ENCODE assay signal across 1 cellular context in the genomic region with DNA sequence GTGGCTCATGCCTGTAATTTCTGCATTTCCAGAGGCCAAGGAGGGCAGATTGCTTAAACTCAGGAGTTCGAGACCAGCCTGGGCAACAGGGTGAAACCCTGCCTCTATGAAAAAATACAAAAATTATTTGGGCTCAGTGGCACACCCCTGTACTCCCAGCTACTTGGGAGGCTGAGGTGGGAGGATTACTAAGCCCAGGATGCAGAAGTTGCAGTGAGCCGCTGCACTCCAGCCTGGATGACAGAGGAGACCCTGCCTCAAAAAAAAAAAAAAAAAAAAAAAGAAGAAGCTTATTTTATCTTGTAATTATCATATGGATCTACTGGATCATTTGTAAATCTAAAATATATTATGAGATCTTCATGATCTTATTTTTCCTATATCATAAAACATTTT.
TF ChIP-seq lines count a peak whose summit lies in the region.

No MANE protein-coding gene starts in this region.

TF ChIP-seq in GM12878, 131 proteins besides CTCF, POLR2A, EP300 and RAD21 (continued from another document):
- TF ChIP-seq, protein P1, sequence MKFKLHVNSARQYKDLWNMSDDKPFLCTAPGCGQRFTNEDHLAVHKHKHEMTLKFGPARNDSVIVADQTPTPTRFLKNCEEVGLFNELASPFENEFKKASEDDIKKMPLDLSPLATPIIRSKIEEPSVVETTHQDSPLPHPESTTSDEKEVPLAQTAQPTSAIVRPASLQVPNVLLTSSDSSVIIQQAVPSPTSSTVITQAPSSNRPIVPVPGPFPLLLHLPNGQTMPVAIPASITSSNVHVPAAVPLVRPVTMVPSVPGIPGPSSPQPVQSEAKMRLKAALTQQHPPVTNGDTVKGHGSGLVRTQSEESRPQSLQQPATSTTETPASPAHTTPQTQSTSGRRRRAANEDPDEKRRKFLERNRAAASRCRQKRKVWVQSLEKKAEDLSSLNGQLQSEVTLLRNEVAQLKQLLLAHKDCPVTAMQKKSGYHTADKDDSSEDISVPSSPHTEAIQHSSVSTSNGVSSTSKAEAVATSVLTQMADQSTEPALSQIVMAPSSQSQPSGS (IDR thresholded peaks at IDR 0.05; ENCODE audit: low read length): no peak
- no peak for TF ChIP-seq GABPA (IDR thresholded peaks at IDR 0.05; ENCODE audit: low read depth)
